15 cellular contexts compared by ENCODE assay signal in genomic region chr3:5607581-5607980, GRCh38.
DNase-seq lines count a peak whose midpoint lies in the region; ATAC-seq and TF ChIP-seq lines count a peak whose summit lies in the region.
"Had no signal": no experiment of that assay in that cellular context is flagged by ENCODE, and none has a peak within 500 bp of the region (broad histone marks: within the 10 kb centered on the region; RNA-seq: fewer than 3 reads in every experiment).

No MANE protein-coding gene starts in this region.

- DNase-seq in SIG-M5 treated with dmso at 0.1 percent for 504 hours (lab: John Stamatoyannopoulos, UW; ENCODE audit: unreplicated experiment) (peak; percentile 23), SIG-M5 (lab: John Stamatoyannopoulos, UW) (no peak), MV-4-11 (lab: John Stamatoyannopoulos, UW) (peak; percentile 29), posterior cingulate gyrus (no peak)
- DNase-seq in activated CD4-positive, alpha-beta T cell treated with anti-CD3 and anti-CD28 coated beads for 4 hours, result no peak
- DNase-seq: GF-D8, NCI-H2029, NCI-H2171 treated with DMSO at 0.1 percent for 48 hours, NCI-H510A, NCI-H82, T-cell, T1000 had no signal

- intact Hi-C loops in posterior cingulate gyrus (cut with DNase I), result no loop called here

- ATAC-seq in HG03139 (IDR thresholded peaks at IDR 0.05; ENCODE audit: unreplicated experiment) (peak; percentile 67), HG03025 (IDR thresholded peaks at IDR 0.05; ENCODE audit: low FRiP score, unreplicated experiment) (no peak), SK-N-SH treated with all-trans-retinoic acid at 6 μM for 48 hours (no peak)
- ATAC-seq: T-cell had no signal

TF ChIP-seq in SK-N-SH treated with all-trans-retinoic acid at 6 μM for 48 hours, 23 proteins besides CTCF, POLR2A, EP300 and RAD21:
- TF ChIP-seq OSR1 (CRISPR knock-in tag; IDR thresholded peaks at IDR 0.05) (no peak), SNAI2 (CRISPR knock-in tag; IDR thresholded peaks at IDR 0.05) (no peak), GLIS3 (CRISPR knock-in tag; IDR thresholded peaks at IDR 0.05) (no peak), CREB5 (CRISPR knock-in tag; IDR thresholded peaks at IDR 0.05; ENCODE audit: low read depth) (no peak), ZNF8 (CRISPR knock-in tag; IDR thresholded peaks at IDR 0.05) (no peak), PPARA (CRISPR knock-in tag; IDR thresholded peaks at IDR 0.05; ENCODE audit: borderline replicate concordance) (no peak), BACH2 (CRISPR knock-in tag; IDR thresholded peaks at IDR 0.05; ENCODE audit: borderline replicate concordance) (no peak)

Comparison
In these comparisons a context has a peak if more than half of its experiments do, and no peak if none do; other contexts are left out.
1. DNase-seq: peak in SIG-M5 treated with dmso at 0.1 percent for 504 hours (single experiment) and MV-4-11 (single experiment); none in SIG-M5 (single experiment), posterior cingulate gyrus (0 of 10) and activated CD4-positive, alpha-beta T cell treated with anti-CD3 and anti-CD28 coated beads for 4 hours (0 of 2).